ENCODE assay signal across 1 cellular context in genomic region chr3:58353722-58354553, GRCh38.
TF ChIP-seq lines count a peak whose summit lies in the region.

No MANE protein-coding gene starts in this region.

TF ChIP-seq in GM12878, 131 proteins besides CTCF, POLR2A, EP300 and RAD21 (continued from another document):
- no peak for TF ChIP-seq SIN3A (IDR thresholded peaks at IDR 0.05; ENCODE audit: low read depth, low read length)
- no peak for TF ChIP-seq IRF3 (IDR thresholded peaks at IDR 0.05)
- TF ChIP-seq RFX5 (IDR thresholded peaks at IDR 0.05; ENCODE audit: low read depth, low read length) = peak; percentile 86
- no peak for TF ChIP-seq ZBTB40 (IDR thresholded peaks at IDR 0.05; ENCODE audit: borderline replicate concordance)
- no peak for TF ChIP-seq ZBTB4 (CRISPR knock-in tag; IDR thresholded peaks at IDR 0.05)
- TF ChIP-seq ASH2L (IDR thresholded peaks at IDR 0.05; ENCODE audit: borderline replicate concordance, low read depth) = no peak
- TF ChIP-seq POLR2AphosphoS5 (IDR thresholded peaks at IDR 0.05; ENCODE audit: low read length) = no peak
